ENCODE assay signal across 8 cellular contexts in the genomic region with DNA sequence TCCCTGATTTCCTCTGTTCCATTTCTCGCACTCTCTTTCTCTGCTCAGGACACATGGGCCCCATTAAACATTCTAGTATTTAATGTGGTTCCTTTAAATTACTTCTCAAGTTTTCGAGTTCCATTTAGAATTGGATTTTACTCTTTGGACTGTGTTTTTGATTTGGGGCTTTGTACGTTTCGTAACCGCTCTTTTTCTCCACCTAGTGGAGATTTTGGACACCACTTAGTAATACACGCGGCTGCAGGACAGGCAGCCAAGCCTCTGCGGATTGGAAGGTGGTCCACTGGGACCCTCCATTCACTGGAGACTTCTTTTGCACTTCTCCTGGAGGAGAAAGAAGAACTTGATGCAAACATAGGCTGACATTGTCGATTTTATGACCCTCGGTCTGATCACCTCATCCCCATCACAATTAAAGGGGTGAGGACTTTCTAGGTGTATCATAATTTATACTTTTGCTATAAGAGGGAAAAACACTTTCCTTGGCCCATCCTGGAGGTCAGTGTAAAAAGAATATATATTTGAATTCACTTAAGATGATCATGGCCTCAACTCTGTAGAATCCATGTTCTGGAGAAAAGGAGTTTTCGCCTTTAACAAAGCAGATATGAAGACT.
A peak's percentile ranks its signal among the peaks of the same experiment; 100 is the strongest.
DNase-seq lines count a peak whose midpoint lies in the region; ATAC-seq and TF ChIP-seq lines count a peak whose summit lies in the region.

No MANE protein-coding gene starts in this region.

- H3K27me3 ChIP-seq in ectodermal cell (ENCODE audit: control insufficient read depth, insufficient read depth, low read length, poor library complexity, severe bottlenecking) = peaks cover 13% of the 10 kb centered on the region

- H3K4me1 ChIP-seq in ectodermal cell (ENCODE audit: control insufficient read depth, insufficient read depth, low read length) = no peaks in the 10 kb centered on the region

- DNase-seq in AG08395 (ENCODE audit: low spot score) (peak; percentile 62), GM12865 (ENCODE audit: low read depth) (no peak), NCI-H82 (lab: John Stamatoyannopoulos, UW) (peak; percentile 84), memory B cell (ENCODE audit: low spot score in 2 of 2) (no peak), mesenteric fat pad (ENCODE audit: low spot score) (no peak)

- H3K4me3 ChIP-seq in GM12865 (ENCODE audit: low read depth, low read length) = no peak overlapping the region
- peak overlapping the region; percentile 12 for H3K4me3 ChIP-seq in ectodermal cell (ENCODE audit: insufficient read depth, low read depth, low read length)

- peak overlapping the region; percentile 67 for H3K4me3 Mint-ChIP-seq in memory B cell

- H3K9me3 Mint-ChIP-seq in memory B cell = no peaks in the 10 kb centered on the region

- no peak overlapping the region for H3K27ac Mint-ChIP-seq in memory B cell

- peaks cover 22% of the 10 kb centered on the region for H3K27me3 Mint-ChIP-seq in memory B cell

- peak; percentile 38 for ATAC-seq in memory B cell (ENCODE audit: low read depth)
- ATAC-seq in HG02938 (IDR thresholded peaks at IDR 0.05; ENCODE audit: unreplicated experiment) = no peak
- no peak for ATAC-seq in HG03139 (IDR thresholded peaks at IDR 0.05; ENCODE audit: unreplicated experiment)

- H3K27ac ChIP-seq in ectodermal cell (ENCODE audit: insufficient read depth, low read depth, low read length, poor library complexity, severe bottlenecking) = no peak overlapping the region

- 56 to 57% methylated on average over 8 to 11 of the region's 11 CpGs for WGBS in ectodermal cell, 2 experiments

- H3K9me3 ChIP-seq in ectodermal cell (ENCODE audit: control insufficient read depth, low read length) = no peaks in the 10 kb centered on the region

- no peaks in the 10 kb centered on the region for H3K36me3 Mint-ChIP-seq in memory B cell

- no peaks in the 10 kb centered on the region for H3K36me3 ChIP-seq in ectodermal cell (ENCODE audit: control insufficient read depth, insufficient read depth, low read length)

- no peaks in the 10 kb centered on the region for H3K4me1 Mint-ChIP-seq in memory B cell

- peak; percentile 23 for TF ChIP-seq CTCF in GM12865 (IDR thresholded peaks at IDR 0.05; ENCODE audit: insufficient read depth, low read depth, low read length, missing control alignments)

Comparison
In these comparisons a context has a peak if more than half of its experiments do, and no peak if none do; other contexts are left out.
1. DNase-seq: peak in AG08395 (single experiment) and NCI-H82 (single experiment); none in GM12865 (single experiment), memory B cell (0 of 2) and mesenteric fat pad (single experiment).